Comparison of ENCODE assay signal across 1 cellular context in genomic region chr17:76642994-76643393, GRCh38.
TF ChIP-seq lines count a peak whose summit lies in the region.

No MANE protein-coding gene starts in this region.

TF ChIP-seq in HepG2, 621 proteins besides CTCF, POLR2A, EP300 and RAD21:
- TF ChIP-seq ARID2 (CRISPR knock-in tag; IDR thresholded peaks at IDR 0.05; ENCODE audit: borderline replicate concordance) (no peak), KDM5B (CRISPR knock-in tag; IDR thresholded peaks at IDR 0.05; ENCODE audit: borderline replicate concordance) (no peak), PRPF4 (IDR thresholded peaks at IDR 0.05; ENCODE audit: low read depth, low read length, poor library complexity, severe bottlenecking) (no peak), ZNF816 (CRISPR knock-in tag; IDR thresholded peaks at IDR 0.05; ENCODE audit: borderline replicate concordance) (no peak), BHLHE40 (IDR thresholded peaks at IDR 0.05; ENCODE audit: low read length) (no peak), PRDM15 (CRISPR knock-in tag; IDR thresholded peaks at IDR 0.05) (no peak), MLLT10 (CRISPR knock-in tag; IDR thresholded peaks at IDR 0.05) (no peak), SMAD9 (CRISPR knock-in tag; IDR thresholded peaks at IDR 0.05) (no peak), ZNF20 (CRISPR knock-in tag; IDR thresholded peaks at IDR 0.05) (no peak), ZNF879 (CRISPR knock-in tag; IDR thresholded peaks at IDR 0.05) (no peak), ZNF451 (CRISPR knock-in tag; IDR thresholded peaks at IDR 0.05) (no peak), TFDP2 (CRISPR knock-in tag; IDR thresholded peaks at IDR 0.05) (no peak), ZNF496 (CRISPR knock-in tag; IDR thresholded peaks at IDR 0.05; ENCODE audit: insufficient replicate concordance) (no peak), ZBTB14 (CRISPR knock-in tag; IDR thresholded peaks at IDR 0.05) (no peak), AGO2 (optimal IDR thresholded peaks at IDR 0.05; ENCODE audit: low read depth, low read length) (no peak)
TF ChIP-seq in HepG2: peak in this region for 0.
